ENCODE assay signal across 12 cellular contexts in the genomic region with DNA sequence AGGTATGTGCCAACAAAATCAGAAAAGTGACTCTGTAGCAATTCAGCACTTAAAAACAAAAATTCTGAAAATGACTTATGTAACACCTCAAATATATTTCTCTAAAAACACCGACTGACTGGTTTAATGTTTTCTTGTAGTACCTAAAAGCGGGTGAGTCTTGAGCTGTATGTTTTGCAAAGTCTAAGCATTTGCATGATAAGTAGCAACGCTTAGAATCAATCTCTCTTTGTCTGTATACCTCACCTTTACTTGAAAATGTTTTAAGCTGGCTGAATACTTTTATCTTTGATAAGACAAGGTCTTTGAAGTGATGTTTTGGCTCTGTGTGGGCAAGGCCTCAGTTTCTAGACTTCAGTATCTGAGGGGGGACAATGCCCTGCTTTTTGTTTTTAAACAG. TPM values are rescaled to one million over a fixed set of nuclear protein-coding genes. Genes with fewer than 3 reads are reported as not detected.
DNase-seq lines count a peak whose midpoint lies in the region; ATAC-seq and TF ChIP-seq lines count a peak whose summit lies in the region.
"Had no signal": no experiment of that assay in that cellular context is flagged by ENCODE, and none has a peak within 500 bp of the region (broad histone marks: within the 10 kb centered on the region; RNA-seq: fewer than 3 reads in every experiment).

No MANE protein-coding gene starts in this region.

- H3K4me2 ChIP-seq in GM23338, result peak overlapping the region; percentile 36
- H3K4me2 ChIP-seq: KMS-11 had no signal

- TF ChIP-seq CTCF in GM23338 (conservative IDR thresholded peaks at IDR 0.05; ENCODE audit: low read depth in 2 of 2) (no peak), breast epithelium (IDR thresholded peaks at IDR 0.05) (no peak)

- peak; percentile 38; the same call in 2 of the 3 replicates for ATAC-seq in GM23338
- no peak for ATAC-seq in activated naive CD8-positive, alpha-beta T cell treated with anti-CD3 and anti-CD28 coated beads, Interleukin-2, amount 50 U/mL, for 24 hours
- ATAC-seq in naive thymus-derived CD8-positive, alpha-beta T cell, result peak; percentile 37 to 48
- ATAC-seq in GM19463 (IDR thresholded peaks at IDR 0.05; ENCODE audit: unreplicated experiment), result no peak

- peaks cover 54 to 100% (median 73%) of the 10 kb centered on the region in 4 donors for H3K4me1 Mint-ChIP-seq in CD4-positive, alpha-beta memory T cell
- H3K4me1 Mint-ChIP-seq in GM23338, result peaks cover 39% of the 10 kb centered on the region
- H3K4me1 Mint-ChIP-seq in activated naive CD8-positive, alpha-beta T cell treated with anti-CD3 and anti-CD28 coated beads, Interleukin-2, amount 50 U/mL, for 24 hours, result peaks cover 100% of the 10 kb centered on the region
- peaks cover 58 to 99% (median 84%) of the 10 kb centered on the region in 4 donors for H3K4me1 Mint-ChIP-seq in naive thymus-derived CD8-positive, alpha-beta T cell

- peak in 1 of 5 donors; percentile 8 for DNase-seq in CD4-positive, alpha-beta memory T cell
- peak; percentile 46 for DNase-seq in GM23338 (ENCODE audit: low spot score)
- DNase-seq in activated naive CD8-positive, alpha-beta T cell treated with anti-CD3 and anti-CD28 coated beads, Interleukin-2, amount 50 U/mL, for 24 hours, result no peak
- peak in 1 of 10 donors; percentile 59 for DNase-seq in naive thymus-derived CD8-positive, alpha-beta T cell
- DNase-seq in stimulated activated CD4-positive, alpha-beta T cell treated with anti-CD3 and anti-CD28 coated beads, Interleukin-4, amount 100 ng/mL, for 4 hours, result no peak
- DNase-seq in GM19240 (ENCODE audit: insufficient read length, low spot score), result no peak
- no peak for DNase-seq in breast epithelium (ENCODE audit: low spot score in 2 of 2)
- DNase-seq: effector CD8-positive, alpha-beta T cell; RPMI8226 had no signal

- H3K9me2 ChIP-seq in GM23338 (ENCODE audit: insufficient read depth), result no peaks in the 10 kb centered on the region

- peaks cover 15% of the 10 kb centered on the region for H3K36me3 ChIP-seq in CD4-positive, alpha-beta memory T cell (ENCODE audit: insufficient read depth, low read length)
- H3K36me3 ChIP-seq in GM23338 (ENCODE audit: insufficient read depth), result no peaks in the 10 kb centered on the region
- no peaks in the 10 kb centered on the region for H3K36me3 ChIP-seq in breast epithelium

- no peaks in the 10 kb centered on the region for H3K27me3 ChIP-seq in CD4-positive, alpha-beta memory T cell (ENCODE audit: insufficient read depth, low read length)
- H3K27me3 ChIP-seq in GM23338 (ENCODE audit: insufficient read depth) (peaks cover 26% of the 10 kb centered on the region), breast epithelium (no peaks in the 10 kb centered on the region)
- H3K27me3 ChIP-seq: BLaER1 had no signal

- 0 out of 2 replicates have a peak, but pooled peaks cover 4% of the 10 kb centered on the region for H4K20me1 ChIP-seq in GM23338 (replicated peaks; ENCODE audit: insufficient read depth)

- H3K9me3 Mint-ChIP-seq in CD4-positive, alpha-beta memory T cell, result no peaks in the 10 kb centered on the region
- H3K9me3 Mint-ChIP-seq in GM23338, result no peaks in the 10 kb centered on the region
- no peaks in the 10 kb centered on the region for H3K9me3 Mint-ChIP-seq in activated naive CD8-positive, alpha-beta T cell treated with anti-CD3 and anti-CD28 coated beads, Interleukin-2, amount 50 U/mL, for 24 hours
- no peaks in the 10 kb centered on the region for H3K9me3 Mint-ChIP-seq in naive thymus-derived CD8-positive, alpha-beta T cell

- CTCF ChIA-PET in CD4-positive, alpha-beta memory T cell (lab: Charles Lee; ENCODE audit: partially characterized antibody), result interaction anchor here (0.6 to 2.5 kb wide), 10 partner anchors 9 to 96 kb away, joined by 3 to 10 read pairs (median 4); no protein-coding TSS in a partner anchor

- H3K36me3 Mint-ChIP-seq in CD4-positive, alpha-beta memory T cell, result peaks cover 75 to 94% of the 10 kb centered on the region in 2 donors
- no peaks in the 10 kb centered on the region for H3K36me3 Mint-ChIP-seq in GM23338 (ENCODE audit: low read depth)
- H3K36me3 Mint-ChIP-seq in activated naive CD8-positive, alpha-beta T cell treated with anti-CD3 and anti-CD28 coated beads, Interleukin-2, amount 50 U/mL, for 24 hours (ENCODE audit: low read depth), result peaks cover 62% of the 10 kb centered on the region
- peaks cover 22 to 99% (median 65%) of the 10 kb centered on the region in 3 donors for H3K36me3 Mint-ChIP-seq in naive thymus-derived CD8-positive, alpha-beta T cell

- peak overlapping the region; percentile 34 to 48 for H3K4me3 ChIP-seq in CD4-positive, alpha-beta memory T cell (ENCODE audit: low read length in 2 of 2)
- H3K4me3 ChIP-seq in GM23338, result no peak overlapping the region
- no peak overlapping the region for H3K4me3 ChIP-seq in breast epithelium
- H3K4me3 ChIP-seq: BLaER1 had no signal

- H3K27me3 Mint-ChIP-seq in CD4-positive, alpha-beta memory T cell, result no peaks in the 10 kb centered on the region
- H3K27me3 Mint-ChIP-seq in GM23338 (ENCODE audit: insufficient read depth, low read depth, poor library complexity), result peaks cover 6% of the 10 kb centered on the region
- no peaks in the 10 kb centered on the region for H3K27me3 Mint-ChIP-seq in activated naive CD8-positive, alpha-beta T cell treated with anti-CD3 and anti-CD28 coated beads, Interleukin-2, amount 50 U/mL, for 24 hours
- H3K27me3 Mint-ChIP-seq in naive thymus-derived CD8-positive, alpha-beta T cell, result no peaks in the 10 kb centered on the region

- H3K9me3 ChIP-seq in CD4-positive, alpha-beta memory T cell (ENCODE audit: control insufficient read depth in 1 of 2, low read length in 2 of 2), result no peaks in the 10 kb centered on the region
- H3K9me3 ChIP-seq in breast epithelium, result no peaks in the 10 kb centered on the region
- H3K9me3 ChIP-seq: BLaER1 had no signal

- no peak for TF ChIP-seq POLR2A in breast epithelium (IDR thresholded peaks at IDR 0.05)

- POLR2A ChIA-PET in CD4-positive, alpha-beta memory T cell (lab: Charles Lee; ENCODE audit: partially characterized antibody), result interaction anchor here (0.9 to 2.8 kb wide), 11 partner anchors 18 to 153 kb away, joined by 3 to 17 read pairs (median 4); no protein-coding TSS in a partner anchor
- POLR2A ChIA-PET in naive thymus-derived CD8-positive, alpha-beta T cell (lab: Charles Lee), result interaction anchor here (0.7 to 2.9 kb wide), 8 partner anchors 33 to 97 kb away, joined by 3 to 16 read pairs (median 6); no protein-coding TSS in a partner anchor

- intact Hi-C loops in CD4-positive, alpha-beta memory T cell (cut with micrococcal nuclease), result loop anchor here (1.0 kb wide), 1 partner anchor 8 kb away; a partner anchor contains a TSS
- intact Hi-C loops in breast epithelium (cut with DNase I; ENCODE audit: low total_unique reads), result no loop called here

- no peaks in the 10 kb centered on the region for H3K79me2 ChIP-seq in GM23338 (replicated peaks; ENCODE audit: insufficient read depth)

- peaks cover 84% of the 10 kb centered on the region for H3K4me1 ChIP-seq in CD4-positive, alpha-beta memory T cell (ENCODE audit: insufficient read depth, low read length)
- H3K4me1 ChIP-seq in GM23338 (ENCODE audit: insufficient read depth), result peaks cover 36% of the 10 kb centered on the region
- peaks cover under 1 to 11% of the 10 kb centered on the region in 2 donors for H3K4me1 ChIP-seq in breast epithelium

- peak overlapping the region; percentile 85 for H3K27ac ChIP-seq in CD4-positive, alpha-beta memory T cell (ENCODE audit: low read depth, low read length)
- H3K27ac ChIP-seq in GM23338 (ENCODE audit: low read depth) (no peak overlapping the region), breast epithelium (no peak overlapping the region)
- H3K27ac ChIP-seq: BLaER1, KMS-11 had no signal

- no peaks in the 10 kb centered on the region for H3F3A ChIP-seq in GM23338 (replicated peaks; ENCODE audit: low read depth)

- peak overlapping the region; percentile 89 to 100 (median 94) for H3K27ac Mint-ChIP-seq in CD4-positive, alpha-beta memory T cell
- H3K27ac Mint-ChIP-seq in GM23338, result no peak overlapping the region
- peak overlapping the region; percentile 80 for H3K27ac Mint-ChIP-seq in activated naive CD8-positive, alpha-beta T cell treated with anti-CD3 and anti-CD28 coated beads, Interleukin-2, amount 50 U/mL, for 24 hours
- peak overlapping the region; percentile 86 to 98 (median 96) for H3K27ac Mint-ChIP-seq in naive thymus-derived CD8-positive, alpha-beta T cell

- peak overlapping the region; percentile 84 to 99 (median 96) for H3K4me3 Mint-ChIP-seq in CD4-positive, alpha-beta memory T cell
- H3K4me3 Mint-ChIP-seq in GM23338, result 0 out of 3 replicates have a peak overlapping the region, but pooled peaks have one; percentile 1
- peak overlapping the region; percentile 98 for H3K4me3 Mint-ChIP-seq in activated naive CD8-positive, alpha-beta T cell treated with anti-CD3 and anti-CD28 coated beads, Interleukin-2, amount 50 U/mL, for 24 hours
- peak overlapping the region; percentile 89 to 99 (median 95) for H3K4me3 Mint-ChIP-seq in naive thymus-derived CD8-positive, alpha-beta T cell

- H2AFZ ChIP-seq in GM23338, result no peak overlapping the region

TF ChIP-seq in GM23338, 12 proteins besides CTCF, POLR2A, EP300 and RAD21:
- TF ChIP-seq ZNF114 (CRISPR knock-in tag; IDR thresholded peaks at IDR 0.05), result no peak
- peak; percentile 50; the same call in 1 of the 2 replicates for TF ChIP-seq NANOG (IDR thresholded peaks at IDR 0.05; ENCODE audit: borderline replicate concordance)

RNA-seq across cellular contexts. Expression of a gene that starts 8.3 kb away (rescaled TPM):
- total RNA-seq in CD4-positive, alpha-beta memory T cell, result 100 to 1,000 TPM; 156 to 159 TPM
- polyA plus RNA-seq in CD4-positive, alpha-beta memory T cell, result 10 to 100 TPM; 52.2 to 52.3 TPM
- total RNA-seq in GM23338 (2014; rRNA removed; shearing (Covaris generic)), result 4.7 and 5.2 TPM in 2 replicates
- 0.31 and 0.37 TPM in 2 replicates for polyA plus RNA-seq in GM23338 (2016; fragmentation: Nextera tagmentation; extraction: Ambion mirVana)
- 100 to 1,000 TPM; 177 to 185 TPM for total RNA-seq in naive thymus-derived CD8-positive, alpha-beta T cell
- polyA plus RNA-seq in naive thymus-derived CD8-positive, alpha-beta T cell, result 10 to 100 TPM; 72.3 to 74.3 (median 73.0) TPM
- 10 to 100 TPM; 24.0 to 37.6 (median 25.6) TPM for total RNA-seq in breast epithelium

Comparison
In these comparisons a context has a peak if more than half of its experiments do, and no peak if none do; other contexts are left out.
1. H3K4me3 ChIP-seq: peak in CD4-positive, alpha-beta memory T cell (2 of 2); none in GM23338 (single experiment) and breast epithelium (0 of 3).
2. H3K4me3 Mint-ChIP-seq: peak in every context shown above with its lines; median percentile 98 in activated naive CD8-positive, alpha-beta T cell treated with anti-CD3 and anti-CD28 coated beads, Interleukin-2, amount 50 U/mL, for 24 hours; 96 in CD4-positive, alpha-beta memory T cell; 95 in naive thymus-derived CD8-positive, alpha-beta T cell; 1 in GM23338.
3. ATAC-seq: peak in GM23338 (single experiment) and naive thymus-derived CD8-positive, alpha-beta T cell (2 of 2); none in activated naive CD8-positive, alpha-beta T cell treated with anti-CD3 and anti-CD28 coated beads, Interleukin-2, amount 50 U/mL, for 24 hours (single experiment) and GM19463 (single experiment).
4. RNA of a gene that starts 8.3 kb away (total RNA-seq): 177 to 185 TPM in naive thymus-derived CD8-positive, alpha-beta T cell and 156 to 159 TPM in CD4-positive, alpha-beta memory T cell; 24.0 to 37.6 TPM in breast epithelium and 4.7 to 5.2 TPM in GM23338; every median in the first group is over 4 times any median in the second.